1 cellular context compared by ENCODE assay signal in the genomic region with DNA sequence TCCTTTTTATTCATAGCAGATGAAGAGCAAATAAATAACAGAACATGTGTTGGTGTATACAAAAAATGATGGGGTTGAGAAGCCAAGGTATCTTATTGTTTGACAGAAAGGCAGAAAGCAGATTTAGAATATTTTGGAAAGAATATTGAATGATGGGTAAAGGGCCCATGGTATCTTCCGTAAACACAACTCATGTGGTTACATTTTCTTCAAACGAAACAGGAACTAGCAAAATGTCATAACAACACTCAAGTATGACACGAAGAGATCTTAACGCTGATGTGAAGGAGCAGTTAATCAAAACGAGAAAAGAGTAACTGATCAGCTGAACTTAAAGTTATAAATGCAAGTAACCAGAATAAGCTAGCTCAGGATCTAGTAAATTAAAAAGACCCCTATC.
TF ChIP-seq lines count a peak whose summit lies in the region.

No MANE protein-coding gene starts in this region.

TF ChIP-seq in K562, 482 proteins besides CTCF, POLR2A, EP300 and RAD21 (continued from another document):
- TF ChIP-seq, protein P1, sequence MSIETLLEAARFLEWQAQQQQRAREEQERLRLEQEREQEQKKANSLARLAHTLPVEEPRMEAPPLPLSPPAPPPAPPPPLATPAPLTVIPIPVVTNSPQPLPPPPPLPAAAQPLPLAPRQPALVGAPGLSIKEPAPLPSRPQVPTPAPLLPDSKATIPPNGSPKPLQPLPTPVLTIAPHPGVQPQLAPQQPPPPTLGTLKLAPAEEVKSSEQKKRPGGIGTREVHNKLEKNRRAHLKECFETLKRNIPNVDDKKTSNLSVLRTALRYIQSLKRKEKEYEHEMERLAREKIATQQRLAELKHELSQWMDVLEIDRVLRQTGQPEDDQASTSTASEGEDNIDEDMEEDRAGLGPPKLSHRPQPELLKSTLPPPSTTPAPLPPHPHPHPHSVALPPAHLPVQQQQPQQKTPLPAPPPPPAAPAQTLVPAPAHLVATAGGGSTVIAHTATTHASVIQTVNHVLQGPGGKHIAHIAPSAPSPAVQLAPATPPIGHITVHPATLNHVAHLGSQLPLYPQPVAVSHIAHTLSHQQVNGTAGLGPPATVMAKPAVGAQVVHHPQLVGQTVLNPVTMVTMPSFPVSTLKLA (conservative IDR thresholded peaks at IDR 0.05) = peak in 1 of 2 experiments; percentile 63; a peak in 3 of 4 replicates
TF ChIP-seq in K562: peak in this region for 22.
